Comparison of ENCODE assay signal across 19 cellular contexts in the genomic region with DNA sequence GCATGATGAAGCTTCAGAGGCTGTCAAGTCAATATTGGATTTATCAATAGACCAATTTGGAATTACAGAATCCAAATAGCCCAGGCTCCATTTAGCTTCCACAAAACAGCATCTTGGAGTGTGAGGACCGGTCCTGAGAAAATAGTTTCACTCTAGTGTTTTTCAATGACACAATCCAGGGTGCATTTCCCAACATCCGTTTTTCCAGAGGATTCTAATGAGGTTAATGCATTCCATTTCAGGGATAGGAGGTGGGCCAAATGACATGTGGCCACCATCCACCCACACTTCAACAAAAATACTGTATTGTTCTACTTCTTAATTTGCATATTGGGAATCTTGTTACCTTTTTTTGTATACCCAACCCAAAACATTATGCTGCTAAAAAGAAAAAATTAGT.
DNase-seq lines count a peak whose midpoint lies in the region; ATAC-seq and TF ChIP-seq lines count a peak whose summit lies in the region.
"Had no signal": no experiment of that assay in that cellular context is flagged by ENCODE, and none has a peak within 500 bp of the region (broad histone marks: within the 10 kb centered on the region; RNA-seq: fewer than 3 reads in every experiment).

No MANE protein-coding gene starts in this region.

- H3K4me1 Mint-ChIP-seq in stimulated activated memory B cell treated with anti-CD40 and anti-IgM and Interleukin-4, amounts not matched to agents 10 μg/mL and 1 μg/mL and 100 μg/mL, for 72 hours = no peaks in the 10 kb centered on the region
- H3K4me1 Mint-ChIP-seq: B cell had no signal

- H3K9me3 Mint-ChIP-seq in stimulated activated memory B cell treated with anti-CD40 and anti-IgM and Interleukin-4, amounts not matched to agents 10 μg/mL and 1 μg/mL and 100 μg/mL, for 72 hours = peaks cover 6% of the 10 kb centered on the region
- H3K9me3 Mint-ChIP-seq: CD8-positive, alpha-beta T cell had no signal

- ATAC-seq in left ventricle myocardium superior = peak; percentile 58
- ATAC-seq in HG03039 (IDR thresholded peaks at IDR 0.05; ENCODE audit: unreplicated experiment) = no peak
- ATAC-seq in stimulated activated memory B cell treated with anti-CD40 and anti-IgM and Interleukin-4, amounts not matched to agents 10 μg/mL and 1 μg/mL and 100 μg/mL, for 72 hours = no peak
- ATAC-seq: CD8-positive, alpha-beta T cell; Panc1 had no signal

- no peak for TF ChIP-seq CTCF in fibroblast of mammary gland (conservative IDR thresholded peaks at IDR 0.05; ENCODE audit: control insufficient read depth, insufficient read depth, low read depth, low read length)

- no peaks in the 10 kb centered on the region for H3K27me3 Mint-ChIP-seq in stimulated activated memory B cell treated with anti-CD40 and anti-IgM and Interleukin-4, amounts not matched to agents 10 μg/mL and 1 μg/mL and 100 μg/mL, for 72 hours
- H3K27me3 Mint-ChIP-seq: B cell had no signal

- intact Hi-C loops in left ventricle myocardium superior (cut with micrococcal nuclease) = no loop called here
- intact Hi-C loops in cardiac septum (cut with DNase I) = no loop called here

- DNase-seq in left ventricle myocardium superior (no peak), cardiac septum (ENCODE audit: low spot score) (no peak), HS-5 (ENCODE audit: low read depth) (peak; percentile 24), fibroblast of mammary gland (ENCODE audit: low read depth) (peak; percentile 62), stromal cell of bone marrow (ENCODE audit: low read depth) (peak; percentile 14), NCI-H128 (lab: John Stamatoyannopoulos, UW; ENCODE audit: unreplicated experiment) (no peak)
- DNase-seq: CD8-positive, alpha-beta T cell; DND-41; H9; KBM-7; NCI-H1092 treated with DMSO at 0.1 percent for 48 hours; NCI-H187; NCI-H446 treated with DMSO at 0.1 percent for 48 hours; NCI-H748 treated with DMSO at 0.1 percent for 48 hours; SHP77 treated with DMSO at 0.1 percent for 48 hours had no signal

- H3K4me3 Mint-ChIP-seq in stimulated activated memory B cell treated with anti-CD40 and anti-IgM and Interleukin-4, amounts not matched to agents 10 μg/mL and 1 μg/mL and 100 μg/mL, for 72 hours = no peak overlapping the region
- H3K4me3 Mint-ChIP-seq: B cell; CD8-positive, alpha-beta T cell; H9 had no signal

- no peak overlapping the region for H3K27ac Mint-ChIP-seq in stimulated activated memory B cell treated with anti-CD40 and anti-IgM and Interleukin-4, amounts not matched to agents 10 μg/mL and 1 μg/mL and 100 μg/mL, for 72 hours
- H3K27ac Mint-ChIP-seq: B cell; CD8-positive, alpha-beta T cell; H9 had no signal

- no peak overlapping the region for H3K4me3 ChIP-seq in fibroblast of mammary gland (ENCODE audit: control insufficient read depth, low read depth, low read length)

- H3K36me3 Mint-ChIP-seq in stimulated activated memory B cell treated with anti-CD40 and anti-IgM and Interleukin-4, amounts not matched to agents 10 μg/mL and 1 μg/mL and 100 μg/mL, for 72 hours = no peaks in the 10 kb centered on the region
- H3K36me3 Mint-ChIP-seq: CD8-positive, alpha-beta T cell had no signal

Comparison
In these comparisons a context has a peak if more than half of its experiments do, and no peak if none do; other contexts are left out.
1. DNase-seq: peak in HS-5 (single experiment), fibroblast of mammary gland (single experiment) and stromal cell of bone marrow (single experiment); none in left ventricle myocardium superior (single experiment), cardiac septum (single experiment) and NCI-H128 (single experiment).